In genomic region chr14:100749967-100750597, GRCh38 we compare ENCODE assay signal across 1 cellular context.
A peak's percentile ranks its signal among the peaks of the same experiment; 100 is the strongest.
TF ChIP-seq lines count a peak whose summit lies in the region.

No MANE protein-coding gene starts in this region.

TF ChIP-seq in HepG2, 621 proteins besides CTCF, POLR2A, EP300 and RAD21 (continued from another document and continues in another):
- peak; percentile 49; the same call in 1 of the 2 replicates for TF ChIP-seq CBX5 (CRISPR knock-in tag; IDR thresholded peaks at IDR 0.05; ENCODE audit: borderline replicate concordance)
- TF ChIP-seq ISL2 (CRISPR knock-in tag; IDR thresholded peaks at IDR 0.05): peak; percentile 90
- no peak for TF ChIP-seq ZNF382 (CRISPR knock-in tag; IDR thresholded peaks at IDR 0.05; ENCODE audit: borderline replicate concordance)
- TF ChIP-seq LCORL (IDR thresholded peaks at IDR 0.05): no peak
- TF ChIP-seq LCORL (CRISPR knock-in tag; IDR thresholded peaks at IDR 0.05): peak; percentile 78
- peak; percentile 97 for TF ChIP-seq FOXA3 (CRISPR knock-in tag; IDR thresholded peaks at IDR 0.05)
- no peak for TF ChIP-seq PAF1 (CRISPR knock-in tag; IDR thresholded peaks at IDR 0.05)
- TF ChIP-seq AFF4 (CRISPR knock-in tag; IDR thresholded peaks at IDR 0.05): no peak
- no peak for TF ChIP-seq MIER2 (CRISPR knock-in tag; IDR thresholded peaks at IDR 0.05)
- peak; percentile 75 for TF ChIP-seq ONECUT2 (CRISPR knock-in tag; IDR thresholded peaks at IDR 0.05)
- TF ChIP-seq ZFP37 (CRISPR knock-in tag; IDR thresholded peaks at IDR 0.05; ENCODE audit: borderline replicate concordance): no peak
- TF ChIP-seq, protein P1, sequence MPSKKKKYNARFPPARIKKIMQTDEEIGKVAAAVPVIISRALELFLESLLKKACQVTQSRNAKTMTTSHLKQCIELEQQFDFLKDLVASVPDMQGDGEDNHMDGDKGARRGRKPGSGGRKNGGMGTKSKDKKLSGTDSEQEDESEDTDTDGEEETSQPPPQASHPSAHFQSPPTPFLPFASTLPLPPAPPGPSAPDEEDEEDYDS (CRISPR knock-in tag; IDR thresholded peaks at IDR 0.05): no peak
- no peak for TF ChIP-seq ZNF17 (CRISPR knock-in tag; IDR thresholded peaks at IDR 0.05)
- TF ChIP-seq CEBPB (IDR thresholded peaks at IDR 0.05; ENCODE audit: borderline replicate concordance, low read depth, low read length): peak; percentile 47; the same call in 1 of the 2 replicates
- no peak for TF ChIP-seq ZNF343 (CRISPR knock-in tag; IDR thresholded peaks at IDR 0.05)
- TF ChIP-seq SMC3 (IDR thresholded peaks at IDR 0.05; ENCODE audit: low read length): peak; percentile 2; the same call in 1 of the 2 replicates
- TF ChIP-seq, protein P2, sequence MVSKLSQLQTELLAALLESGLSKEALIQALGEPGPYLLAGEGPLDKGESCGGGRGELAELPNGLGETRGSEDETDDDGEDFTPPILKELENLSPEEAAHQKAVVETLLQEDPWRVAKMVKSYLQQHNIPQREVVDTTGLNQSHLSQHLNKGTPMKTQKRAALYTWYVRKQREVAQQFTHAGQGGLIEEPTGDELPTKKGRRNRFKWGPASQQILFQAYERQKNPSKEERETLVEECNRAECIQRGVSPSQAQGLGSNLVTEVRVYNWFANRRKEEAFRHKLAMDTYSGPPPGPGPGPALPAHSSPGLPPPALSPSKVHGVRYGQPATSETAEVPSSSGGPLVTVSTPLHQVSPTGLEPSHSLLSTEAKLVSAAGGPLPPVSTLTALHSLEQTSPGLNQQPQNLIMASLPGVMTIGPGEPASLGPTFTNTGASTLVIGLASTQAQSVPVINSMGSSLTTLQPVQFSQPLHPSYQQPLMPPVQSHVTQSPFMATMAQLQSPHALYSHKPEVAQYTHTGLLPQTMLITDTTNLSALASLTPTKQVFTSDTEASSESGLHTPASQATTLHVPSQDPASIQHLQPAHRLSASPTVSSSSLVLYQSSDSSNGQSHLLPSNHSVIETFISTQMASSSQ (IDR thresholded peaks at IDR 0.05; ENCODE audit: low read depth): 0 out of 2 replicates have a peak, but pooled peaks have one; percentile 17
- TF ChIP-seq, protein P2 (CRISPR knock-in tag; IDR thresholded peaks at IDR 0.05; ENCODE audit: borderline replicate concordance): no peak
- TF ChIP-seq ZNF329 (CRISPR knock-in tag; IDR thresholded peaks at IDR 0.05; ENCODE audit: low read depth): no peak
- TF ChIP-seq HDAC2 (CRISPR knock-in tag; IDR thresholded peaks at IDR 0.05): peak; percentile 85
- no peak for TF ChIP-seq SOX6 (IDR thresholded peaks at IDR 0.05)
- peak; percentile 24; the same call in 1 of the 2 replicates for TF ChIP-seq SOX6 (CRISPR knock-in tag; IDR thresholded peaks at IDR 0.05)
- TF ChIP-seq ZMYM3 (CRISPR knock-in tag; IDR thresholded peaks at IDR 0.05): peak; percentile 25; the same call in 1 of the 2 replicates
- TF ChIP-seq, protein P3, sequence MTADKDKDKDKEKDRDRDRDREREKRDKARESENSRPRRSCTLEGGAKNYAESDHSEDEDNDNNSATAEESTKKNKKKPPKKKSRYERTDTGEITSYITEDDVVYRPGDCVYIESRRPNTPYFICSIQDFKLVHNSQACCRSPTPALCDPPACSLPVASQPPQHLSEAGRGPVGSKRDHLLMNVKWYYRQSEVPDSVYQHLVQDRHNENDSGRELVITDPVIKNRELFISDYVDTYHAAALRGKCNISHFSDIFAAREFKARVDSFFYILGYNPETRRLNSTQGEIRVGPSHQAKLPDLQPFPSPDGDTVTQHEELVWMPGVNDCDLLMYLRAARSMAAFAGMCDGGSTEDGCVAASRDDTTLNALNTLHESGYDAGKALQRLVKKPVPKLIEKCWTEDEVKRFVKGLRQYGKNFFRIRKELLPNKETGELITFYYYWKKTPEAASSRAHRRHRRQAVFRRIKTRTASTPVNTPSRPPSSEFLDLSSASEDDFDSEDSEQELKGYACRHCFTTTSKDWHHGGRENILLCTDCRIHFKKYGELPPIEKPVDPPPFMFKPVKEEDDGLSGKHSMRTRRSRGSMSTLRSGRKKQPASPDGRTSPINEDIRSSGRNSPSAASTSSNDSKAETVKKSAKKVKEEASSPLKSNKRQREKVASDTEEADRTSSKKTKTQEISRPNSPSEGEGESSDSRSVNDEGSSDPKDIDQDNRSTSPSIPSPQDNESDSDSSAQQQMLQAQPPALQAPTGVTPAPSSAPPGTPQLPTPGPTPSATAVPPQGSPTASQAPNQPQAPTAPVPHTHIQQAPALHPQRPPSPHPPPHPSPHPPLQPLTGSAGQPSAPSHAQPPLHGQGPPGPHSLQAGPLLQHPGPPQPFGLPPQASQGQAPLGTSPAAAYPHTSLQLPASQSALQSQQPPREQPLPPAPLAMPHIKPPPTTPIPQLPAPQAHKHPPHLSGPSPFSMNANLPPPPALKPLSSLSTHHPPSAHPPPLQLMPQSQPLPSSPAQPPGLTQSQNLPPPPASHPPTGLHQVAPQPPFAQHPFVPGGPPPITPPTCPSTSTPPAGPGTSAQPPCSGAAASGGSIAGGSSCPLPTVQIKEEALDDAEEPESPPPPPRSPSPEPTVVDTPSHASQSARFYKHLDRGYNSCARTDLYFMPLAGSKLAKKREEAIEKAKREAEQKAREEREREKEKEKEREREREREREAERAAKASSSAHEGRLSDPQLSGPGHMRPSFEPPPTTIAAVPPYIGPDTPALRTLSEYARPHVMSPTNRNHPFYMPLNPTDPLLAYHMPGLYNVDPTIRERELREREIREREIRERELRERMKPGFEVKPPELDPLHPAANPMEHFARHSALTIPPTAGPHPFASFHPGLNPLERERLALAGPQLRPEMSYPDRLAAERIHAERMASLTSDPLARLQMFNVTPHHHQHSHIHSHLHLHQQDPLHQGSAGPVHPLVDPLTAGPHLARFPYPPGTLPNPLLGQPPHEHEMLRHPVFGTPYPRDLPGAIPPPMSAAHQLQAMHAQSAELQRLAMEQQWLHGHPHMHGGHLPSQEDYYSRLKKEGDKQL (CRISPR knock-in tag; IDR thresholded peaks at IDR 0.05; ENCODE audit: low read depth): no peak
- TF ChIP-seq, protein P4, sequence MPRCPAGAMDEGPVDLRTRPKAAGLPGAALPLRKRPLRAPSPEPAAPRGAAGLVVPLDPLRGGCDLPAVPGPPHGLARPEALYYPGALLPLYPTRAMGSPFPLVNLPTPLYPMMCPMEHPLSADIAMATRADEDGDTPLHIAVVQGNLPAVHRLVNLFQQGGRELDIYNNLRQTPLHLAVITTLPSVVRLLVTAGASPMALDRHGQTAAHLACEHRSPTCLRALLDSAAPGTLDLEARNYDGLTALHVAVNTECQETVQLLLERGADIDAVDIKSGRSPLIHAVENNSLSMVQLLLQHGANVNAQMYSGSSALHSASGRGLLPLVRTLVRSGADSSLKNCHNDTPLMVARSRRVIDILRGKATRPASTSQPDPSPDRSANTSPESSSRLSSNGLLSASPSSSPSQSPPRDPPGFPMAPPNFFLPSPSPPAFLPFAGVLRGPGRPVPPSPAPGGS (CRISPR knock-in tag; IDR thresholded peaks at IDR 0.05): no peak
- TF ChIP-seq ZBTB20 (CRISPR knock-in tag; IDR thresholded peaks at IDR 0.05; ENCODE audit: borderline replicate concordance, low read depth): peak; percentile 69; the same call in 1 of the 2 replicates
- TF ChIP-seq MAFF (IDR thresholded peaks at IDR 0.05; ENCODE audit: low read depth, low read length): peak; percentile 47; the same call in 1 of the 2 replicates
- TF ChIP-seq ZSCAN20 (CRISPR knock-in tag; IDR thresholded peaks at IDR 0.05; ENCODE audit: borderline replicate concordance): no peak
- TF ChIP-seq RCOR2 (CRISPR knock-in tag; IDR thresholded peaks at IDR 0.05): 0 out of 2 replicates have a peak, but pooled peaks have one; percentile 15
- TF ChIP-seq MAZ (IDR thresholded peaks at IDR 0.05; ENCODE audit: borderline replicate concordance, low read depth, low read length): no peak
- TF ChIP-seq MAZ (CRISPR knock-in tag; IDR thresholded peaks at IDR 0.05; ENCODE audit: low read depth): no peak
- TF ChIP-seq EED (CRISPR knock-in tag; IDR thresholded peaks at IDR 0.05): no peak
- TF ChIP-seq TRIM24 (CRISPR knock-in tag; IDR thresholded peaks at IDR 0.05): peak; percentile 32; the same call in 1 of the 2 replicates
- TF ChIP-seq, protein P5, sequence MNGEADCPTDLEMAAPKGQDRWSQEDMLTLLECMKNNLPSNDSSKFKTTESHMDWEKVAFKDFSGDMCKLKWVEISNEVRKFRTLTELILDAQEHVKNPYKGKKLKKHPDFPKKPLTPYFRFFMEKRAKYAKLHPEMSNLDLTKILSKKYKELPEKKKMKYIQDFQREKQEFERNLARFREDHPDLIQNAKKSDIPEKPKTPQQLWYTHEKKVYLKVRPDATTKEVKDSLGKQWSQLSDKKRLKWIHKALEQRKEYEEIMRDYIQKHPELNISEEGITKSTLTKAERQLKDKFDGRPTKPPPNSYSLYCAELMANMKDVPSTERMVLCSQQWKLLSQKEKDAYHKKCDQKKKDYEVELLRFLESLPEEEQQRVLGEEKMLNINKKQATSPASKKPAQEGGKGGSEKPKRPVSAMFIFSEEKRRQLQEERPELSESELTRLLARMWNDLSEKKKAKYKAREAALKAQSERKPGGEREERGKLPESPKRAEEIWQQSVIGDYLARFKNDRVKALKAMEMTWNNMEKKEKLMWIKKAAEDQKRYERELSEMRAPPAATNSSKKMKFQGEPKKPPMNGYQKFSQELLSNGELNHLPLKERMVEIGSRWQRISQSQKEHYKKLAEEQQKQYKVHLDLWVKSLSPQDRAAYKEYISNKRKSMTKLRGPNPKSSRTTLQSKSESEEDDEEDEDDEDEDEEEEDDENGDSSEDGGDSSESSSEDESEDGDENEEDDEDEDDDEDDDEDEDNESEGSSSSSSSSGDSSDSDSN (CRISPR knock-in tag; IDR thresholded peaks at IDR 0.05): no peak
- peak; percentile 33; the same call in 1 of the 2 replicates for TF ChIP-seq BRD4 (CRISPR knock-in tag; IDR thresholded peaks at IDR 0.05)
- TF ChIP-seq ZNF550 (CRISPR knock-in tag; IDR thresholded peaks at IDR 0.05; ENCODE audit: borderline replicate concordance): no peak
- TF ChIP-seq, protein P6, sequence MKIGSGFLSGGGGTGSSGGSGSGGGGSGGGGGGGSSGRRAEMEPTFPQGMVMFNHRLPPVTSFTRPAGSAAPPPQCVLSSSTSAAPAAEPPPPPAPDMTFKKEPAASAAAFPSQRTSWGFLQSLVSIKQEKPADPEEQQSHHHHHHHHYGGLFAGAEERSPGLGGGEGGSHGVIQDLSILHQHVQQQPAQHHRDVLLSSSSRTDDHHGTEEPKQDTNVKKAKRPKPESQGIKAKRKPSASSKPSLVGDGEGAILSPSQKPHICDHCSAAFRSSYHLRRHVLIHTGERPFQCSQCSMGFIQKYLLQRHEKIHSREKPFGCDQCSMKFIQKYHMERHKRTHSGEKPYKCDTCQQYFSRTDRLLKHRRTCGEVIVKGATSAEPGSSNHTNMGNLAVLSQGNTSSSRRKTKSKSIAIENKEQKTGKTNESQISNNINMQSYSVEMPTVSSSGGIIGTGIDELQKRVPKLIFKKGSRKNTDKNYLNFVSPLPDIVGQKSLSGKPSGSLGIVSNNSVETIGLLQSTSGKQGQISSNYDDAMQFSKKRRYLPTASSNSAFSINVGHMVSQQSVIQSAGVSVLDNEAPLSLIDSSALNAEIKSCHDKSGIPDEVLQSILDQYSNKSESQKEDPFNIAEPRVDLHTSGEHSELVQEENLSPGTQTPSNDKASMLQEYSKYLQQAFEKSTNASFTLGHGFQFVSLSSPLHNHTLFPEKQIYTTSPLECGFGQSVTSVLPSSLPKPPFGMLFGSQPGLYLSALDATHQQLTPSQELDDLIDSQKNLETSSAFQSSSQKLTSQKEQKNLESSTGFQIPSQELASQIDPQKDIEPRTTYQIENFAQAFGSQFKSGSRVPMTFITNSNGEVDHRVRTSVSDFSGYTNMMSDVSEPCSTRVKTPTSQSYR (CRISPR knock-in tag; IDR thresholded peaks at IDR 0.05; ENCODE audit: borderline replicate concordance): peak; percentile 53; the same call in 1 of the 2 replicates
- no peak for TF ChIP-seq ETS1 (CRISPR knock-in tag; IDR thresholded peaks at IDR 0.05)
- TF ChIP-seq SAP130 (CRISPR knock-in tag; IDR thresholded peaks at IDR 0.05; ENCODE audit: low read depth): peak; percentile 40; the same call in 1 of the 2 replicates
- no peak for TF ChIP-seq TCF12 (IDR thresholded peaks at IDR 0.05)
- TF ChIP-seq TCF12 (CRISPR knock-in tag; IDR thresholded peaks at IDR 0.05): peak; percentile 87
